In genomic region chr14:23365353-23366162, GRCh38 we compare ENCODE assay signal across 9 cellular contexts. TPM values are rescaled to one million over a fixed set of nuclear protein-coding genes. Genes with fewer than 3 reads are reported as not detected.
DNase-seq lines count a peak whose midpoint lies in the region; ATAC-seq, FAIRE-seq and TF ChIP-seq lines count a peak whose summit lies in the region.
"Had no signal": no experiment of that assay in that cellular context is flagged by ENCODE, and none has a peak within 500 bp of the region (broad histone marks: within the 10 kb centered on the region; RNA-seq: fewer than 3 reads in every experiment).

No MANE protein-coding gene starts in this region.

- peaks cover 49% of the 10 kb centered on the region for H3K79me2 ChIP-seq in smooth muscle cell (ENCODE audit: low read depth)

- H3K4me1 ChIP-seq in HUES6 (ENCODE audit: control insufficient read depth, insufficient read depth, low read length) (peaks cover 21% of the 10 kb centered on the region), smooth muscle cell (ENCODE audit: low read depth) (peaks cover 43% of the 10 kb centered on the region)
- no peaks in the 10 kb centered on the region for H3K4me1 ChIP-seq in CD8-positive, alpha-beta T cell (ENCODE audit: insufficient read depth, low read length)

- no peaks in the 10 kb centered on the region; the same call in 1 of the 2 replicates for H3K36me3 ChIP-seq in HUES6 (ENCODE audit: control insufficient read depth, insufficient read depth, low read length)
- H3K36me3 ChIP-seq in smooth muscle cell (ENCODE audit: low read depth): no peaks in the 10 kb centered on the region
- no peaks in the 10 kb centered on the region for H3K36me3 ChIP-seq in CD8-positive, alpha-beta T cell (ENCODE audit: insufficient read depth, low read length)

- DNase-seq in coronary artery (ENCODE audit: low spot score) (no peak), smooth muscle cell (lab: John Stamatoyannopoulos, UW; ENCODE audit: unreplicated experiment) (peak; percentile 49), NCI-H1105 (lab: John Stamatoyannopoulos, UW) (no peak), urothelium cell line (ENCODE audit: low spot score) (no peak)
- no peak for DNase-seq in CD8-positive, alpha-beta T cell
- DNase-seq in central memory CD4-positive, alpha-beta T cell: no peak

- peaks cover 30% of the 10 kb centered on the region for H4K20me1 ChIP-seq in smooth muscle cell (ENCODE audit: low read depth)

- no peak for ATAC-seq in CD8-positive, alpha-beta T cell

- no peak for FAIRE-seq in urothelium cell line (lab: Jason Lieb, UNC)

- POLR2A ChIA-PET in CD8-positive, alpha-beta T cell (lab: Charles Lee): no interaction called here

- H3K9ac ChIP-seq in HUES6 (ENCODE audit: low read length) (peak overlapping the region; percentile 72), smooth muscle cell (ENCODE audit: low read depth) (peak overlapping the region; percentile 87)

- H3K27ac Mint-ChIP-seq in CD8-positive, alpha-beta T cell: no peak overlapping the region

- no peaks in the 10 kb centered on the region for H3K36me3 Mint-ChIP-seq in CD8-positive, alpha-beta T cell

- 1% methylated on average over 73 of the region's 80 CpGs for WGBS in smooth muscle cell (ENCODE audit: low lambda C conversion rate)

- H3K4me3 ChIP-seq in HUES6 (ENCODE audit: low read depth, low read length) (peak overlapping the region; percentile 66), coronary artery (peak overlapping the region; percentile 85), smooth muscle cell (peak overlapping the region; percentile 80)
- H3K4me3 ChIP-seq in CD8-positive, alpha-beta T cell (ENCODE audit: low read depth, low read length): no peak overlapping the region

- H3K27me3 ChIP-seq in HUES6 (ENCODE audit: control insufficient read depth, insufficient read depth, low read length) (peaks cover 29% of the 10 kb centered on the region), layer of hippocampus (ENCODE audit: control insufficient read depth, insufficient read depth, low read length) (no peaks in the 10 kb centered on the region), smooth muscle cell (ENCODE audit: low read depth) (no peaks in the 10 kb centered on the region)
- H3K27me3 ChIP-seq in CD8-positive, alpha-beta T cell (ENCODE audit: insufficient read depth, low read length): peaks cover 14% of the 10 kb centered on the region

- H3K9me3 Mint-ChIP-seq in CD8-positive, alpha-beta T cell: no peaks in the 10 kb centered on the region

- intact Hi-C loops in CD8-positive, alpha-beta T cell (cut with DNase I, micrococcal nuclease): no loop called here

- no peaks in the 10 kb centered on the region for H3K9me3 ChIP-seq in HUES6 (ENCODE audit: control insufficient read depth, insufficient read depth, low read depth, low read length)
- no peaks in the 10 kb centered on the region for H3K9me3 ChIP-seq in smooth muscle cell (replicated peaks; ENCODE audit: low read depth)
- no peaks in the 10 kb centered on the region for H3K9me3 ChIP-seq in CD8-positive, alpha-beta T cell (ENCODE audit: low read length)

- TF ChIP-seq CTCF in coronary artery (IDR thresholded peaks at IDR 0.05): no peak
- no peak for TF ChIP-seq CTCF in smooth muscle cell (IDR thresholded peaks at IDR 0.05; ENCODE audit: borderline replicate concordance, insufficient read depth, poor library complexity, severe bottlenecking)
- no peak for TF ChIP-seq CTCF in CD8-positive, alpha-beta T cell (IDR thresholded peaks at IDR 0.05)

- peaks cover 26% of the 10 kb centered on the region for H3K27me3 Mint-ChIP-seq in CD8-positive, alpha-beta T cell (ENCODE audit: low read depth)

- H3K4me2 ChIP-seq in smooth muscle cell: peak overlapping the region; percentile 97

- peak overlapping the region; percentile 86; the same call in 1 of the 2 replicates for H3K27ac ChIP-seq in HUES6 (ENCODE audit: low read depth, low read length)
- H3K27ac ChIP-seq in coronary artery: peak overlapping the region; percentile 90 to 99
- peak overlapping the region; percentile 93 for H3K27ac ChIP-seq in layer of hippocampus (ENCODE audit: low read depth, low read length)
- peak overlapping the region; percentile 88 for H3K27ac ChIP-seq in smooth muscle cell (ENCODE audit: low read depth)
- H3K27ac ChIP-seq in CD8-positive, alpha-beta T cell (ENCODE audit: low read depth, low read length): no peak overlapping the region

- CTCF ChIA-PET in CD8-positive, alpha-beta T cell (lab: Charles Lee): interaction anchor here (3.3 kb wide), 1 partner anchor 14 kb away, joined by 15 read pairs; no protein-coding TSS in a partner anchor

- H3K4me1 Mint-ChIP-seq in CD8-positive, alpha-beta T cell (ENCODE audit: low read depth): peaks cover 3% of the 10 kb centered on the region

- H2AFZ ChIP-seq in smooth muscle cell (ENCODE audit: low read depth): peak overlapping the region; percentile 46

- peaks cover 22% of the 10 kb centered on the region for H3F3A ChIP-seq in smooth muscle cell (ENCODE audit: low read depth)

- H3K4me3 Mint-ChIP-seq in CD8-positive, alpha-beta T cell: no peak overlapping the region

RNA-seq across cellular contexts. Expression of gene EFS, which starts 0.6 kb away (rescaled TPM):
- 16.2 and 23.9 TPM in 2 replicates for total RNA-seq in smooth muscle cell
- 41.3 and 43.9 TPM in 2 replicates for polyA plus RNA-seq in smooth muscle cell
- total RNA-seq in CD8-positive, alpha-beta T cell: not detected

RNA-seq across cellular contexts. Expression of gene IL25, which starts 7.1 kb away (rescaled TPM):
- not detected in 2 replicates for total RNA-seq in smooth muscle cell
- not detected in 2 replicates for polyA plus RNA-seq in smooth muscle cell
- total RNA-seq in CD8-positive, alpha-beta T cell: not detected
- total RNA-seq: RPMI7951 had no signal

RNA-seq across cellular contexts. Expression of gene CMTM5, which starts 11.3 kb away (rescaled TPM):
- not detected in 2 replicates for total RNA-seq in smooth muscle cell
- 0.59 TPM in 1 of 2 replicates, not detected in the other for polyA plus RNA-seq in smooth muscle cell
- not detected for total RNA-seq in CD8-positive, alpha-beta T cell

RNA-seq across cellular contexts. Expression of gene SLC22A17, which starts 12.9 kb away (rescaled TPM):
- total RNA-seq in smooth muscle cell: 70.3 and 81.0 TPM in 2 replicates
- polyA plus RNA-seq in smooth muscle cell: 127 and 134 TPM in 2 replicates
- 10 to 100 TPM; 12.3 to 13.5 TPM for total RNA-seq in CD8-positive, alpha-beta T cell

RNA-seq across cellular contexts. Expression of gene MYH6, which starts 42.5 kb away (rescaled TPM):
- not detected in 2 replicates for total RNA-seq in smooth muscle cell
- 0.23 and 0.53 TPM in 2 replicates for polyA plus RNA-seq in smooth muscle cell
- not detected for total RNA-seq in CD8-positive, alpha-beta T cell
- total RNA-seq: RPMI7951 had no signal

Comparison
In these comparisons a context has a peak if more than half of its experiments do, and no peak if none do; other contexts are left out.
1. RNA of gene EFS, which starts 0.6 kb away (total RNA-seq): 16.2 to 23.9 TPM in smooth muscle cell; not detected in CD8-positive, alpha-beta T cell; every median in the first group is over 10 times any median in the second.